Comparison of ENCODE assay signal across 1 cellular context in genomic region chr17:82205720-82206508, GRCh38.
TF ChIP-seq lines count a peak whose summit lies in the region.

No MANE protein-coding gene starts in this region.

TF ChIP-seq in SK-N-SH treated with all-trans-retinoic acid at 6 μM for 48 hours, 23 proteins besides CTCF, POLR2A, EP300 and RAD21 (continued from another document):
- TF ChIP-seq, protein P1, sequence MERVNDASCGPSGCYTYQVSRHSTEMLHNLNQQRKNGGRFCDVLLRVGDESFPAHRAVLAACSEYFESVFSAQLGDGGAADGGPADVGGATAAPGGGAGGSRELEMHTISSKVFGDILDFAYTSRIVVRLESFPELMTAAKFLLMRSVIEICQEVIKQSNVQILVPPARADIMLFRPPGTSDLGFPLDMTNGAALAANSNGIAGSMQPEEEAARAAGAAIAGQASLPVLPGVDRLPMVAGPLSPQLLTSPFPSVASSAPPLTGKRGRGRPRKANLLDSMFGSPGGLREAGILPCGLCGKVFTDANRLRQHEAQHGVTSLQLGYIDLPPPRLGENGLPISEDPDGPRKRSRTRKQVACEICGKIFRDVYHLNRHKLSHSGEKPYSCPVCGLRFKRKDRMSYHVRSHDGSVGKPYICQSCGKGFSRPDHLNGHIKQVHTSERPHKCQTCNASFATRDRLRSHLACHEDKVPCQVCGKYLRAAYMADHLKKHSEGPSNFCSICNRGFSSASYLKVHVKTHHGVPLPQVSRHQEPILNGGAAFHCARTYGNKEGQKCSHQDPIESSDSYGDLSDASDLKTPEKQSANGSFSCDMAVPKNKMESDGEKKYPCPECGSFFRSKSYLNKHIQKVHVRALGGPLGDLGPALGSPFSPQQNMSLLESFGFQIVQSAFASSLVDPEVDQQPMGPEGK (CRISPR knock-in tag; IDR thresholded peaks at IDR 0.05; ENCODE audit: borderline replicate concordance) = no peak
- TF ChIP-seq ZNF8 (CRISPR knock-in tag; IDR thresholded peaks at IDR 0.05) = no peak
- no peak for TF ChIP-seq ZNF565 (CRISPR knock-in tag; conservative IDR thresholded peaks at IDR 0.05; ENCODE audit: low read depth)
- no peak for TF ChIP-seq ESRRG (CRISPR knock-in tag; IDR thresholded peaks at IDR 0.05)
TF ChIP-seq in SK-N-SH treated with all-trans-retinoic acid at 6 μM for 48 hours: peak in this region for 4.
